ENCODE assay signal across 9 cellular contexts in genomic region chr17:78040561-78041400, GRCh38.
DNase-seq lines count a peak whose midpoint lies in the region; ATAC-seq and TF ChIP-seq lines count a peak whose summit lies in the region.
"Had no signal": no experiment of that assay in that cellular context is flagged by ENCODE, and none has a peak within 500 bp of the region (broad histone marks: within the 10 kb centered on the region; RNA-seq: fewer than 3 reads in every experiment).

No MANE protein-coding gene starts in this region.

- POLR2A ChIA-PET in activated CD8-positive, alpha-beta T cell treated with anti-CD3 and anti-CD28 coated beads, Interleukin-2, amount 10 ng/mL, durations not matched to agents 7 days and 5 days (lab: Charles Lee), result no interaction called here

- DNase-seq in activated CD4-positive, CD25-positive, alpha-beta regulatory T cell (lab: John Stamatoyannopoulos, UW), result no peak
- DNase-seq in NCI-H526 treated with DMSO at 0.1 percent for 48 hours (lab: John Stamatoyannopoulos, UW) (peak; percentile 38), erythroblast (lab: John Stamatoyannopoulos, UW) (peak; percentile 42 to 43), naive B cell (peak; percentile 48), HuH-7.5 (ENCODE audit: low spot score) (no peak)
- peak; percentile 33 for DNase-seq in activated CD8-positive, alpha-beta T cell treated with anti-CD3 and anti-CD28 coated beads, Interleukin-2, amount 10 ng/mL, durations not matched to agents 7 days and 5 days
- DNase-seq: DND-41 had no signal

- H3K27ac Mint-ChIP-seq in activated CD8-positive, alpha-beta T cell treated with anti-CD3 and anti-CD28 coated beads, Interleukin-2, amount 10 ng/mL, durations not matched to agents 7 days and 5 days, result peak overlapping the region; percentile 19
- peak overlapping the region in 5 of 6 donors; percentile 56 to 92 (median 82) for H3K27ac Mint-ChIP-seq in naive B cell

- ATAC-seq in activated CD4-positive, CD25-positive, alpha-beta regulatory T cell treated with anti-CD3 and anti-CD28 coated beads, Interleukin-2, amount 50 U/mL, for 24 hours, result peak; percentile 55 to 56
- ATAC-seq in activated CD8-positive, alpha-beta T cell treated with anti-CD3 and anti-CD28 coated beads, Interleukin-2, amount 10 ng/mL, durations not matched to agents 7 days and 5 days, result peak; percentile 86
- peak; percentile 89 to 92 for ATAC-seq in naive B cell (ENCODE audit: low read depth in 2 of 2)
- ATAC-seq in GM18868 (IDR thresholded peaks at IDR 0.05; ENCODE audit: unreplicated experiment), result no peak

- H3K4me3 Mint-ChIP-seq in activated CD8-positive, alpha-beta T cell treated with anti-CD3 and anti-CD28 coated beads, Interleukin-2, amount 10 ng/mL, durations not matched to agents 7 days and 5 days, result peak overlapping the region; percentile 49
- H3K4me3 Mint-ChIP-seq in naive B cell, result peak overlapping the region; percentile 60 to 90 (median 86)

- peak; percentile 30 for TF ChIP-seq POLR2A in erythroblast (IDR thresholded peaks at IDR 0.05; ENCODE audit: low read length)

- no peaks in the 10 kb centered on the region for H3K9me3 Mint-ChIP-seq in activated CD8-positive, alpha-beta T cell treated with anti-CD3 and anti-CD28 coated beads, Interleukin-2, amount 10 ng/mL, durations not matched to agents 7 days and 5 days (ENCODE audit: insufficient read depth)
- H3K9me3 Mint-ChIP-seq in naive B cell, result no peaks in the 10 kb centered on the region

- no peaks in the 10 kb centered on the region for H3K27me3 Mint-ChIP-seq in activated CD8-positive, alpha-beta T cell treated with anti-CD3 and anti-CD28 coated beads, Interleukin-2, amount 10 ng/mL, durations not matched to agents 7 days and 5 days (ENCODE audit: low read depth)
- H3K27me3 Mint-ChIP-seq in naive B cell, result no peaks in the 10 kb centered on the region

- CTCF ChIA-PET in activated CD8-positive, alpha-beta T cell treated with anti-CD3 and anti-CD28 coated beads, Interleukin-2, amount 10 ng/mL, durations not matched to agents 7 days and 5 days (lab: Charles Lee), result interaction anchor here (1.3 to 3.0 kb wide), 5 partner anchors 13 to 44 kb away, joined by 3 to 11 read pairs (median 5); no protein-coding TSS in a partner anchor

- peaks cover 9% of the 10 kb centered on the region for H3K4me1 Mint-ChIP-seq in activated CD8-positive, alpha-beta T cell treated with anti-CD3 and anti-CD28 coated beads, Interleukin-2, amount 10 ng/mL, durations not matched to agents 7 days and 5 days (ENCODE audit: low read depth)
- peaks cover 19 to 28% (median 19%) of the 10 kb centered on the region in 3 donors for H3K4me1 Mint-ChIP-seq in naive B cell

- H3K36me3 Mint-ChIP-seq in activated CD8-positive, alpha-beta T cell treated with anti-CD3 and anti-CD28 coated beads, Interleukin-2, amount 10 ng/mL, durations not matched to agents 7 days and 5 days (ENCODE audit: low read depth), result peaks cover 39% of the 10 kb centered on the region
- peaks cover 11 to 24% of the 10 kb centered on the region in 2 donors for H3K36me3 Mint-ChIP-seq in naive B cell

Comparison
In these comparisons a context has a peak if more than half of its experiments do, and no peak if none do; other contexts are left out.
1. DNase-seq: peak in NCI-H526 treated with DMSO at 0.1 percent for 48 hours (single experiment), activated CD8-positive, alpha-beta T cell treated with anti-CD3 and anti-CD28 coated beads, Interleukin-2, amount 10 ng/mL, durations not matched to agents 7 days and 5 days (single experiment), erythroblast (2 of 2) and naive B cell (single experiment); none in activated CD4-positive, CD25-positive, alpha-beta regulatory T cell (0 of 4) and HuH-7.5 (single experiment).